8 cellular contexts compared by ENCODE assay signal in genomic region chr11:2387266-2387982, GRCh38. TPM values are rescaled to one million over a fixed set of nuclear protein-coding genes. Genes with fewer than 3 reads are reported as not detected.
A peak's percentile ranks its signal among the peaks of the same experiment; 100 is the strongest.
DNase-seq lines count a peak whose midpoint lies in the region; ATAC-seq, FAIRE-seq and TF ChIP-seq lines count a peak whose summit lies in the region.

No MANE protein-coding gene starts in this region.

- H3K27me3 ChIP-seq in layer of hippocampus (ENCODE audit: control insufficient read depth, insufficient read depth, low read length) (no peaks in the 10 kb centered on the region), testis (no peaks in the 10 kb centered on the region)

- peak; percentile 35 for DNase-seq in activated CD4-positive, alpha-beta T cell treated with anti-CD3 and anti-CD28 coated beads, Interleukin-2, amount 10 ng/mL, durations not matched to agents 7 days and 5 days
- no peak for DNase-seq in activated CD4-positive, alpha-beta T cell treated with anti-CD3 and anti-CD28 coated beads, Interleukin-2, amount 50 U/mL, for 1 hour
- no peak for DNase-seq in activated T-helper 2 cell treated with anti-CD3 and anti-CD28 coated beads, Interferon-gamma antibody, Interleukin-2, Interleukin-4, amounts not matched to agents 10 μg/mL and 5 μg/mL and 100 μg/mL, durations not matched to agents 14 hours and 24 hours and 36 hours (ENCODE audit: low spot score)
- DNase-seq in testis: no peak
- no peak for DNase-seq in dedifferentiated amniotic fluid mesenchymal stem cell (ENCODE audit: extremely low spot score)
- no peak for DNase-seq in urothelium cell line (ENCODE audit: low spot score)

- H3K4me1 ChIP-seq in testis: peaks cover 80% of the 10 kb centered on the region

- H3K4me3 ChIP-seq in testis: no peak overlapping the region

- H3K36me3 ChIP-seq in testis (ENCODE audit: low read depth, missing control alignments): no peaks in the 10 kb centered on the region

- no peak for TF ChIP-seq POLR2A in testis (IDR thresholded peaks at IDR 0.05)

- H3K27me3 Mint-ChIP-seq in activated CD4-positive, alpha-beta T cell treated with anti-CD3 and anti-CD28 coated beads, Interleukin-2, amount 10 ng/mL, durations not matched to agents 7 days and 5 days: no peaks in the 10 kb centered on the region
- no peaks in the 10 kb centered on the region for H3K27me3 Mint-ChIP-seq in activated T-helper 2 cell treated with anti-CD3 and anti-CD28 coated beads, Interferon-gamma antibody, Interleukin-2, Interleukin-4, amounts not matched to agents 10 μg/mL and 5 μg/mL and 100 μg/mL, durations not matched to agents 14 hours and 24 hours and 36 hours (ENCODE audit: low read depth)

- H3K9me3 ChIP-seq in testis: no peaks in the 10 kb centered on the region

- H3K4me3 Mint-ChIP-seq in activated CD4-positive, alpha-beta T cell treated with anti-CD3 and anti-CD28 coated beads, Interleukin-2, amount 10 ng/mL, durations not matched to agents 7 days and 5 days: no peak overlapping the region
- H3K4me3 Mint-ChIP-seq in activated T-helper 2 cell treated with anti-CD3 and anti-CD28 coated beads, Interferon-gamma antibody, Interleukin-2, Interleukin-4, amounts not matched to agents 10 μg/mL and 5 μg/mL and 100 μg/mL, durations not matched to agents 14 hours and 24 hours and 36 hours (ENCODE audit: low read depth): no peak overlapping the region

- CTCF ChIA-PET in activated CD4-positive, alpha-beta T cell treated with anti-CD3 and anti-CD28 coated beads, Interleukin-2, amount 10 ng/mL, durations not matched to agents 7 days and 5 days (lab: Charles Lee): interaction anchor here (0.9 to 3.7 kb wide), 6 partner anchors 8 to 82 kb away, joined by 3 to 38 read pairs (median 4); partner anchors contain the start of gene TSSC4

- peaks cover 2% of the 10 kb centered on the region for H3K36me3 Mint-ChIP-seq in activated CD4-positive, alpha-beta T cell treated with anti-CD3 and anti-CD28 coated beads, Interleukin-2, amount 10 ng/mL, durations not matched to agents 7 days and 5 days (ENCODE audit: low read depth)
- peaks cover 4% of the 10 kb centered on the region for H3K36me3 Mint-ChIP-seq in activated T-helper 2 cell treated with anti-CD3 and anti-CD28 coated beads, Interferon-gamma antibody, Interleukin-2, Interleukin-4, amounts not matched to agents 10 μg/mL and 5 μg/mL and 100 μg/mL, durations not matched to agents 14 hours and 24 hours and 36 hours (ENCODE audit: low read depth)

- intact Hi-C loops in activated T-helper 2 cell treated with anti-CD3 and anti-CD28 coated beads, Interferon-gamma antibody, Interleukin-2, Interleukin-4, amounts not matched to agents 10 μg/mL and 5 μg/mL and 100 μg/mL, durations not matched to agents 14 hours and 24 hours and 36 hours (cut with micrococcal nuclease): no loop called here
- intact Hi-C loops in testis (cut with DNase I; ENCODE audit: low total_unique reads): no loop called here

- peaks cover 64% of the 10 kb centered on the region for H3K4me1 Mint-ChIP-seq in activated CD4-positive, alpha-beta T cell treated with anti-CD3 and anti-CD28 coated beads, Interleukin-2, amount 10 ng/mL, durations not matched to agents 7 days and 5 days
- peaks cover 14% of the 10 kb centered on the region for H3K4me1 Mint-ChIP-seq in activated T-helper 2 cell treated with anti-CD3 and anti-CD28 coated beads, Interferon-gamma antibody, Interleukin-2, Interleukin-4, amounts not matched to agents 10 μg/mL and 5 μg/mL and 100 μg/mL, durations not matched to agents 14 hours and 24 hours and 36 hours (ENCODE audit: low read depth)

- no peak for TF ChIP-seq CTCF in testis (IDR thresholded peaks at IDR 0.05)

- H3K9me3 Mint-ChIP-seq in activated CD4-positive, alpha-beta T cell treated with anti-CD3 and anti-CD28 coated beads, Interleukin-2, amount 10 ng/mL, durations not matched to agents 7 days and 5 days: no peaks in the 10 kb centered on the region
- H3K9me3 Mint-ChIP-seq in activated T-helper 2 cell treated with anti-CD3 and anti-CD28 coated beads, Interferon-gamma antibody, Interleukin-2, Interleukin-4, amounts not matched to agents 10 μg/mL and 5 μg/mL and 100 μg/mL, durations not matched to agents 14 hours and 24 hours and 36 hours: no peaks in the 10 kb centered on the region

- no peak for ATAC-seq in HG03159 (IDR thresholded peaks at IDR 0.05; ENCODE audit: unreplicated experiment)

- POLR2A ChIA-PET in activated CD4-positive, alpha-beta T cell treated with anti-CD3 and anti-CD28 coated beads, Interleukin-2, amount 10 ng/mL, durations not matched to agents 7 days and 5 days (lab: Charles Lee): interaction anchor here (0.8 to 1.2 kb wide), 2 partner anchors 10 to 11 kb away, joined by 3 read pairs; no protein-coding TSS in a partner anchor

- FAIRE-seq in urothelium cell line (lab: Jason Lieb, UNC): no peak

- H3K27ac Mint-ChIP-seq in activated CD4-positive, alpha-beta T cell treated with anti-CD3 and anti-CD28 coated beads, Interleukin-2, amount 10 ng/mL, durations not matched to agents 7 days and 5 days: peak overlapping the region; percentile 81
- H3K27ac Mint-ChIP-seq in activated T-helper 2 cell treated with anti-CD3 and anti-CD28 coated beads, Interferon-gamma antibody, Interleukin-2, Interleukin-4, amounts not matched to agents 10 μg/mL and 5 μg/mL and 100 μg/mL, durations not matched to agents 14 hours and 24 hours and 36 hours: peak overlapping the region; percentile 33

- H3K27ac ChIP-seq in layer of hippocampus (ENCODE audit: low read depth, low read length): peak overlapping the region; percentile 83
- H3K27ac ChIP-seq in testis: peak overlapping the region; percentile 16 to 68

- WGBS in testis, 2 donors: 32 to 73% methylated on average over 10 to 14 of the region's 14 CpGs

RNA-seq across cellular contexts. Expression of gene CD81, which starts 10.3 kb away (rescaled TPM):
- total RNA-seq in activated CD4-positive, alpha-beta T cell treated with anti-CD3 and anti-CD28 coated beads, Interleukin-2, amount 10 ng/mL, durations not matched to agents 7 days and 5 days: 100 to 1,000 TPM; 137 to 157 TPM
- 211 and 219 TPM in 2 replicates for total RNA-seq in activated T-helper 2 cell treated with anti-CD3 and anti-CD28 coated beads, Interferon-gamma antibody, Interleukin-2, Interleukin-4, amounts not matched to agents 10 μg/mL and 5 μg/mL and 100 μg/mL, durations not matched to agents 14 hours and 24 hours and 36 hours
- 100 to 1,000 TPM; 541 to 829 TPM for total RNA-seq in testis
- 665 TPM for polyA plus RNA-seq in testis (ENCODE audit: insufficient read depth, low read depth, low replicate concordance)

RNA-seq across cellular contexts. Expression of gene TSSC4, which starts 13.1 kb away (rescaled TPM):
- total RNA-seq in activated CD4-positive, alpha-beta T cell treated with anti-CD3 and anti-CD28 coated beads, Interleukin-2, amount 10 ng/mL, durations not matched to agents 7 days and 5 days: 10 to 100 TPM; 31.1 to 47.5 TPM
- 46.6 and 48.9 TPM in 2 replicates for total RNA-seq in activated T-helper 2 cell treated with anti-CD3 and anti-CD28 coated beads, Interferon-gamma antibody, Interleukin-2, Interleukin-4, amounts not matched to agents 10 μg/mL and 5 μg/mL and 100 μg/mL, durations not matched to agents 14 hours and 24 hours and 36 hours
- 10 to 100 TPM; 87.4 to 95.5 TPM for total RNA-seq in testis
- 133 TPM for polyA plus RNA-seq in testis (ENCODE audit: insufficient read depth, low read depth, low replicate concordance)

RNA-seq across cellular contexts. Expression of gene TRPM5, which starts 56.9 kb away (rescaled TPM):
- total RNA-seq in activated CD4-positive, alpha-beta T cell treated with anti-CD3 and anti-CD28 coated beads, Interleukin-2, amount 10 ng/mL, durations not matched to agents 7 days and 5 days: under 1 TPM in 1 of 2 experiments, not detected in 1; 0.07 TPM
- not detected in 2 replicates for total RNA-seq in activated T-helper 2 cell treated with anti-CD3 and anti-CD28 coated beads, Interferon-gamma antibody, Interleukin-2, Interleukin-4, amounts not matched to agents 10 μg/mL and 5 μg/mL and 100 μg/mL, durations not matched to agents 14 hours and 24 hours and 36 hours
- total RNA-seq in testis: 1 to 10 TPM in 1 of 2 donors, under 1 TPM in 1; 0.94 to 1.1 TPM
- 0.46 TPM for polyA plus RNA-seq in testis (ENCODE audit: insufficient read depth, low read depth, low replicate concordance)

RNA-seq across cellular contexts. Expression of gene KCNQ1, which starts 57.4 kb away (rescaled TPM):
- 10 to 100 TPM; 20.4 to 24.3 TPM for total RNA-seq in activated CD4-positive, alpha-beta T cell treated with anti-CD3 and anti-CD28 coated beads, Interleukin-2, amount 10 ng/mL, durations not matched to agents 7 days and 5 days
- 3.4 and 4.0 TPM in 2 replicates for total RNA-seq in activated T-helper 2 cell treated with anti-CD3 and anti-CD28 coated beads, Interferon-gamma antibody, Interleukin-2, Interleukin-4, amounts not matched to agents 10 μg/mL and 5 μg/mL and 100 μg/mL, durations not matched to agents 14 hours and 24 hours and 36 hours
- total RNA-seq in testis: 10 to 100 TPM; 12.8 to 24.2 TPM
- polyA plus RNA-seq in testis (ENCODE audit: insufficient read depth, low read depth, low replicate concordance): 6.0 TPM
